8 cellular contexts compared by ENCODE assay signal in genomic region chr15:53808058-53808703, GRCh38. TPM values are rescaled to one million over a fixed set of nuclear protein-coding genes. Genes with fewer than 3 reads are reported as not detected.
DNase-seq lines count a peak whose midpoint lies in the region; ATAC-seq and TF ChIP-seq lines count a peak whose summit lies in the region.

No MANE protein-coding gene starts in this region.

- no peak overlapping the region for H3K27ac Mint-ChIP-seq in nephron progenitor cell

- H3K4me1 Mint-ChIP-seq in nephron progenitor cell: no peaks in the 10 kb centered on the region
- H3K4me1 Mint-ChIP-seq in activated T-cell treated with anti-CD3 and anti-CD28 coated beads, Interleukin-2, amount 50 U/mL, for 4 hours (ENCODE audit: low read depth): no peaks in the 10 kb centered on the region

- H3K27me3 Mint-ChIP-seq in nephron progenitor cell (ENCODE audit: low read depth, poor library complexity): peaks cover 11% of the 10 kb centered on the region
- H3K27me3 Mint-ChIP-seq in activated T-cell treated with anti-CD3 and anti-CD28 coated beads, Interleukin-2, amount 50 U/mL, for 4 hours (ENCODE audit: low read depth): no peaks in the 10 kb centered on the region

- H3K4me3 Mint-ChIP-seq in nephron progenitor cell: no peak overlapping the region
- no peak overlapping the region for H3K4me3 Mint-ChIP-seq in activated T-cell treated with anti-CD3 and anti-CD28 coated beads, Interleukin-2, amount 50 U/mL, for 4 hours

- H3K36me3 Mint-ChIP-seq in nephron progenitor cell (ENCODE audit: low read depth): no peaks in the 10 kb centered on the region
- H3K36me3 Mint-ChIP-seq in activated T-cell treated with anti-CD3 and anti-CD28 coated beads, Interleukin-2, amount 50 U/mL, for 4 hours (ENCODE audit: insufficient read depth): no peaks in the 10 kb centered on the region

- H3K9me3 Mint-ChIP-seq in nephron progenitor cell: no peaks in the 10 kb centered on the region
- no peaks in the 10 kb centered on the region for H3K9me3 Mint-ChIP-seq in activated T-cell treated with anti-CD3 and anti-CD28 coated beads, Interleukin-2, amount 50 U/mL, for 4 hours

- DNase-seq in GM12864 (ENCODE audit: low read depth) (no peak), LoVo (ENCODE audit: low spot score) (peak; percentile 54), T47D (ENCODE audit: low read depth in 1 of 2, low spot score in 1 of 2) (peak; percentile 14 to 23), nephron progenitor cell (no peak)
- no peak for DNase-seq in activated T-cell treated with anti-CD3 and anti-CD28 coated beads, Interleukin-2, amount 50 U/mL, for 4 hours

- in situ Hi-C loops in T47D (cut with HindIII; ENCODE audit: low pct_unique_long_range_greater_than_20kb, low sequenced_read_pairs): no loop called here

- ATAC-seq in GM18520 (IDR thresholded peaks at IDR 0.05; ENCODE audit: unreplicated experiment): no peak
- ATAC-seq in HG03342 (IDR thresholded peaks at IDR 0.05; ENCODE audit: unreplicated experiment): no peak
- ATAC-seq in GM18909 (IDR thresholded peaks at IDR 0.05; ENCODE audit: poor library complexity, unreplicated experiment): no peak
- ATAC-seq in activated T-cell treated with anti-CD3 and anti-CD28 coated beads, Interleukin-2, amount 50 U/mL, for 4 hours: no peak

- TF ChIP-seq CTCF in GM12864 (IDR thresholded peaks at IDR 0.05; ENCODE audit: low read depth, low read length, missing control alignments) (peak; percentile 41), nephron progenitor cell (IDR thresholded peaks at IDR 0.05) (peak; percentile 81)

- no peak overlapping the region for H3K4me3 ChIP-seq in GM12864 (ENCODE audit: low read depth, low read length)

RNA-seq across cellular contexts. Expression of gene WDR72, which starts 48.7 kb away (rescaled TPM):
- total RNA-seq in activated T-cell treated with anti-CD3 and anti-CD28 coated beads, Interleukin-2, amount 50 U/mL, for 4 hours: under 1 TPM in 1 of 3 donors, not detected in 2; 0.03 TPM

Comparison
In these comparisons a context has a peak if more than half of its experiments do, and no peak if none do; other contexts are left out.
1. DNase-seq: peak in LoVo (single experiment) and T47D (2 of 2); none in GM12864 (single experiment), nephron progenitor cell (single experiment) and activated T-cell treated with anti-CD3 and anti-CD28 coated beads, Interleukin-2, amount 50 U/mL, for 4 hours (single experiment).